ENCODE assay signal across 27 cellular contexts in the genomic region with DNA sequence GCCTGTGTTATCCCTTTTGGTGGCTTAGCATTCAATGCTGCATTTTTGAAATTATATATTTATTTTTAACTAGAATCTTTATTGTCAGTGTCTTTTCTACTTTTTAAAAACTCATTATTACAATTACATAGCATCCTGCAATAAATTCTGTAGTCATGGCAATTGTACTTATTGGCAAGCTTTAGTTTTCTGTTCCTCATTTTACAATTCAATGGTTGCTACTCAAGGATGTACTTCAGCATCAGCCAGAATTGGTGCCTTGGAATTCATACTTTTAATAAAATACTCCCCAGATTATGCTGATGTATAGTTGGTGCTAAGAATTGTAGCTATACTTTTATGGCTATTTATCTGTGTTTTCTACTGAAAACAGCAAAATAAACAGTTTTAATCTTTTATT.
"Had no signal": no experiment of that assay in that cellular context is flagged by ENCODE, and none has a peak within 500 bp of the region (broad histone marks: within the 10 kb centered on the region; RNA-seq: fewer than 3 reads in every experiment).

No MANE protein-coding gene starts in this region.

- H3K36me3 Mint-ChIP-seq: activated naive CD4-positive, alpha-beta T cell treated with anti-CD3 and anti-CD28 coated beads, Interleukin-2, amount 50 U/mL, for 24 hours; activated naive CD8-positive, alpha-beta T cell treated with anti-CD3 and anti-CD28 coated beads, Interleukin-2, amount 10 ng/mL, durations not matched to agents 7 days and 5 days had no signal

- ATAC-seq: activated CD8-positive, alpha-beta T cell treated with anti-CD3 and anti-CD28 coated beads for 36 hours; body of pancreas; PC-3 had no signal

- H3K27me3 Mint-ChIP-seq: activated CD4-positive, alpha-beta T cell treated with anti-CD3 and anti-CD28 coated beads, Interleukin-2, amount 10 ng/mL, durations not matched to agents 24 days and 14 days; activated CD8-positive, alpha-beta T cell treated with anti-CD3 and anti-CD28 coated beads for 36 hours; activated naive CD4-positive, alpha-beta T cell treated with anti-CD3 and anti-CD28 coated beads, Interleukin-2, amount 50 U/mL, for 24 hours; activated naive CD8-positive, alpha-beta T cell treated with anti-CD3 and anti-CD28 coated beads, Interleukin-2, amount 10 ng/mL, durations not matched to agents 7 days and 5 days; activated T-cell treated with anti-CD3 and anti-CD28 coated beads, Interleukin-2, amount 50 U/mL, for 24 hours; IgD-negative memory B cell had no signal

- H3K4me3 Mint-ChIP-seq: activated CD4-positive, alpha-beta T cell treated with anti-CD3 and anti-CD28 coated beads, Interleukin-2, amount 10 ng/mL, durations not matched to agents 24 days and 14 days; activated CD8-positive, alpha-beta T cell treated with anti-CD3 and anti-CD28 coated beads for 36 hours; activated naive CD4-positive, alpha-beta T cell treated with anti-CD3 and anti-CD28 coated beads, Interleukin-2, amount 50 U/mL, for 24 hours; activated naive CD8-positive, alpha-beta T cell treated with anti-CD3 and anti-CD28 coated beads, Interleukin-2, amount 10 ng/mL, durations not matched to agents 7 days and 5 days; activated T-cell treated with anti-CD3 and anti-CD28 coated beads, Interleukin-2, amount 50 U/mL, for 24 hours; IgD-negative memory B cell had no signal

- H3K27ac Mint-ChIP-seq: activated CD4-positive, alpha-beta T cell treated with anti-CD3 and anti-CD28 coated beads, Interleukin-2, amount 10 ng/mL, durations not matched to agents 24 days and 14 days; activated CD8-positive, alpha-beta T cell treated with anti-CD3 and anti-CD28 coated beads for 36 hours; activated naive CD4-positive, alpha-beta T cell treated with anti-CD3 and anti-CD28 coated beads, Interleukin-2, amount 50 U/mL, for 24 hours; activated naive CD8-positive, alpha-beta T cell treated with anti-CD3 and anti-CD28 coated beads, Interleukin-2, amount 10 ng/mL, durations not matched to agents 7 days and 5 days; activated T-cell treated with anti-CD3 and anti-CD28 coated beads, Interleukin-2, amount 50 U/mL, for 24 hours; activated T-helper 2 cell treated with anti-CD3 and anti-CD28 coated beads, Interferon-gamma antibody, Interleukin-2, Interleukin-4, amounts not matched to agents 10 μg/mL and 5 μg/mL and 100 μg/mL, durations not matched to agents 14 hours and 24 hours and 36 hours; IgD-negative memory B cell had no signal

- H3K4me1 Mint-ChIP-seq: activated CD4-positive, alpha-beta T cell treated with anti-CD3 and anti-CD28 coated beads, Interleukin-2, amount 10 ng/mL, durations not matched to agents 24 days and 14 days; activated naive CD4-positive, alpha-beta T cell treated with anti-CD3 and anti-CD28 coated beads, Interleukin-2, amount 50 U/mL, for 24 hours; activated naive CD8-positive, alpha-beta T cell treated with anti-CD3 and anti-CD28 coated beads, Interleukin-2, amount 10 ng/mL, durations not matched to agents 7 days and 5 days; IgD-negative memory B cell had no signal

- H3K27ac ChIP-seq: body of pancreas, breast epithelium, Peyer's patch had no signal

- H3K36me3 ChIP-seq: breast epithelium, MG63, Peyer's patch had no signal

- H3K9me3 Mint-ChIP-seq: activated CD4-positive, alpha-beta T cell treated with anti-CD3 and anti-CD28 coated beads, Interleukin-2, amount 10 ng/mL, durations not matched to agents 24 days and 14 days had no signal

- H3K4me1 ChIP-seq: breast epithelium, Peyer's patch had no signal

- H3K9me3 ChIP-seq: body of pancreas, breast epithelium, MG63, Peyer's patch had no signal

- DNase-seq: activated CD4-positive, alpha-beta T cell treated with anti-CD3 and anti-CD28 coated beads, Interleukin-2, amount 10 ng/mL, durations not matched to agents 24 days and 14 days; activated CD4-positive, alpha-beta T cell treated with anti-CD3 and anti-CD28 coated beads, Interleukin-2, amount 50 U/mL, for 4 hours; activated CD8-positive, alpha-beta T cell treated with anti-CD3 and anti-CD28 coated beads for 36 hours; activated gamma-delta T cell; activated naive CD4-positive, alpha-beta T cell treated with Interleukin-2 at 50 U/mL for 16 hours; activated naive CD8-positive, alpha-beta T cell treated with anti-CD3 and anti-CD28 coated beads, Interleukin-2, amount 10 ng/mL, durations not matched to agents 7 days and 5 days; activated T-cell treated with anti-CD3 and anti-CD28 coated beads, Interleukin-2, amount 50 U/mL, for 24 hours; body of pancreas; Karpas-422; KBM-7; MG63; NCI-H1048; NCI-H1105 treated with DMSO at 0.1 percent for 48 hours; NCI-H1436; NCI-H1694; NCI-H2029; NCI-H345; NCI-H524 treated with DMSO at 0.1 percent for 48 hours; PC-3; Peyer's patch; RPMI8226; SIG-M5; T1000 had no signal

- H3K4me3 ChIP-seq: body of pancreas, breast epithelium, MG63, Peyer's patch had no signal

- H3K27me3 ChIP-seq: body of pancreas, breast epithelium, MG63, Peyer's patch had no signal
